In genomic region chr7:103296901-103297836, GRCh38 we compare ENCODE assay signal across 8 cellular contexts. TPM values are rescaled to one million over a fixed set of nuclear protein-coding genes. Genes with fewer than 3 reads are reported as not detected.
DNase-seq lines count a peak whose midpoint lies in the region; ATAC-seq and TF ChIP-seq lines count a peak whose summit lies in the region.

Gene PMPCB (plus strand): TSS chr7:103297435. CDS start chr7:103297460, 25 bp downstream.

- peaks cover 6% of the 10 kb centered on the region for H3K4me1 Mint-ChIP-seq in activated T-helper 17 cell treated with anti-CD3 and anti-CD28 coated beads, Interleukin-2, amount 50 U/mL, for 72 hours
- H3K4me1 Mint-ChIP-seq in naive thymus-derived CD8-positive, alpha-beta T cell, result peaks cover 16 to 39% (median 28%) of the 10 kb centered on the region in 4 donors

- peaks cover 3% of the 10 kb centered on the region for H3K27me3 ChIP-seq in fibroblast of lung (ENCODE audit: control insufficient read depth, insufficient read depth, low read length)

- H3K4me3 Mint-ChIP-seq in activated T-helper 17 cell treated with anti-CD3 and anti-CD28 coated beads, Interleukin-2, amount 50 U/mL, for 72 hours, result peak within 1 kb of the TSS; percentile 88
- H3K4me3 Mint-ChIP-seq in naive thymus-derived CD8-positive, alpha-beta T cell, result peak within 1 kb of the TSS; percentile 81 to 96 (median 88)

- H3K27ac ChIP-seq in fibroblast of lung (ENCODE audit: insufficient read depth, low read length), result peak within 1 kb of the TSS; percentile 95

- H3K9me3 Mint-ChIP-seq in activated T-helper 17 cell treated with anti-CD3 and anti-CD28 coated beads, Interleukin-2, amount 50 U/mL, for 72 hours, result no peaks in the 10 kb centered on the region
- H3K9me3 Mint-ChIP-seq in naive thymus-derived CD8-positive, alpha-beta T cell, result no peaks in the 10 kb centered on the region

- peak within 1 kb of the TSS; percentile 91 for H3K27ac Mint-ChIP-seq in activated T-helper 17 cell treated with anti-CD3 and anti-CD28 coated beads, Interleukin-2, amount 50 U/mL, for 72 hours
- H3K27ac Mint-ChIP-seq in naive thymus-derived CD8-positive, alpha-beta T cell, result peak within 1 kb of the TSS; percentile 85 to 96 (median 92)

- peaks cover 40% of the 10 kb centered on the region for H3K36me3 Mint-ChIP-seq in activated T-helper 17 cell treated with anti-CD3 and anti-CD28 coated beads, Interleukin-2, amount 50 U/mL, for 72 hours (ENCODE audit: low read depth)
- peaks cover 0 to 30% (median 10%) of the 10 kb centered on the region in 3 donors for H3K36me3 Mint-ChIP-seq in naive thymus-derived CD8-positive, alpha-beta T cell

- H3K4me1 ChIP-seq in fibroblast of lung (ENCODE audit: control insufficient read depth, extremely low read depth, insufficient read depth, low read length), result peaks cover 8% of the 10 kb centered on the region

- H3K79me2 ChIP-seq in fibroblast of lung (ENCODE audit: control insufficient read depth, insufficient read depth, low read length), result peaks cover 19% of the 10 kb centered on the region

- no peaks in the 10 kb centered on the region for H4K20me1 ChIP-seq in fibroblast of lung (ENCODE audit: control insufficient read depth, extremely low read depth, insufficient read depth, low read length)

- peaks cover 3% of the 10 kb centered on the region for H3K27me3 Mint-ChIP-seq in activated T-helper 17 cell treated with anti-CD3 and anti-CD28 coated beads, Interleukin-2, amount 50 U/mL, for 72 hours
- peaks cover 0 to 4% (median 0%) of the 10 kb centered on the region in 5 donors for H3K27me3 Mint-ChIP-seq in naive thymus-derived CD8-positive, alpha-beta T cell

- POLR2A ChIA-PET in naive thymus-derived CD8-positive, alpha-beta T cell (lab: Charles Lee), result interaction anchor here (0.9 to 2.4 kb wide), 5 partner anchors 13 to 148 kb away, joined by 3 to 7 read pairs (median 4); partner anchors contain the start of genes DNAJC2, NAPEPLD and PSMC2

- H3K36me3 ChIP-seq in fibroblast of lung (ENCODE audit: control insufficient read depth, insufficient read depth, low read length), result peaks cover 4% of the 10 kb centered on the region

- peak; percentile 96 for DNase-seq in ELF-1 (ENCODE audit: low read depth, low spot score)
- DNase-seq in GOT3 (lab: John Stamatoyannopoulos, UW), result peak; percentile 81
- peak; percentile 97 for DNase-seq in RPMI8226
- DNase-seq in fibroblast of lung (ENCODE audit: low read depth in 2 of 2), result peak; percentile 85 to 92
- peak; percentile 92 to 98 (median 95) for DNase-seq in naive thymus-derived CD8-positive, alpha-beta T cell
- DNase-seq in stimulated activated naive CD4-positive, alpha-beta T cell (lab: John Stamatoyannopoulos, UW), result peak; percentile 89 to 97 (median 93)

- peak within 1 kb of the TSS; percentile 91 for H3K4me2 ChIP-seq in fibroblast of lung (ENCODE audit: extremely low read depth, insufficient read depth, low read length)

- TF ChIP-seq CTCF in LNCAP (IDR thresholded peaks at IDR 0.05), result peak; percentile 92
- peak; percentile 88 to 99 for TF ChIP-seq CTCF in fibroblast of lung (conservative IDR thresholded peaks at IDR 0.05 in 1 of 2, IDR thresholded peaks at IDR 0.05 in 1 of 2; ENCODE audit: low read depth in 1 of 2, low read length in 2 of 2)

- H3K4me3 ChIP-seq in fibroblast of lung (replicated peaks in 1 of 4; ENCODE audit: control extremely low read depth in 1 of 4, insufficient read depth in 1 of 4, low read depth in 3 of 4, low read length in 4 of 4), result peak within 1 kb of the TSS; percentile 66 to 96 (median 88)

- peak; percentile 96 for ATAC-seq in activated T-helper 17 cell treated with anti-CD3 and anti-CD28 coated beads, Interleukin-2, amount 50 U/mL, for 72 hours (replicated peaks)
- peak; percentile 96 to 97 for ATAC-seq in naive thymus-derived CD8-positive, alpha-beta T cell

- no peaks in the 10 kb centered on the region for H3K9me3 ChIP-seq in fibroblast of lung (ENCODE audit: control insufficient read depth, insufficient read depth, low read depth, low read length)

- H3K9ac ChIP-seq in fibroblast of lung (ENCODE audit: insufficient read depth, low read length), result peak within 1 kb of the TSS; percentile 96

- H2AFZ ChIP-seq in fibroblast of lung (ENCODE audit: low read length), result peak within 1 kb of the TSS; percentile 99

RNA-seq across cellular contexts. Expression of gene PMPCB, which starts in this region (rescaled TPM):
- total RNA-seq in activated T-helper 17 cell treated with anti-CD3 and anti-CD28 coated beads, Interleukin-2, amount 50 U/mL, for 72 hours, result 10 to 100 TPM; 76.6 to 82.0 TPM
- 62.8 and 63.4 TPM in 2 replicates for total RNA-seq in fibroblast of lung
- 89.6 and 94.4 TPM in 2 replicates for polyA plus RNA-seq in fibroblast of lung
- 60.3 and 62.1 TPM in 2 replicates for polyA plus RNA-seq in fibroblast of lung (2012)
- polyA minus RNA-seq in fibroblast of lung (ENCODE audit: low replicate concordance), result 8.7 and 15.2 TPM in 2 replicates
- 10 to 100 TPM; 80.0 to 89.0 TPM for total RNA-seq in naive thymus-derived CD8-positive, alpha-beta T cell
- polyA plus RNA-seq in naive thymus-derived CD8-positive, alpha-beta T cell, result 10 to 100 TPM; 75.0 to 80.6 (median 75.5) TPM

Comparison
In these comparisons a context has a peak if more than half of its experiments do, and no peak if none do; other contexts are left out.
1. Peak in every context shown above with its lines: DNase-seq, ATAC-seq, H3K4me3 ChIP-seq and H3K27ac ChIP-seq.